In genomic region chr5:42992035-42992570, GRCh38 we compare ENCODE assay signal across 8 cellular contexts. TPM values are rescaled to one million over a fixed set of nuclear protein-coding genes. Genes with fewer than 3 reads are reported as not detected.
DNase-seq lines count a peak whose midpoint lies in the region; ATAC-seq and TF ChIP-seq lines count a peak whose summit lies in the region.

No MANE protein-coding gene starts in this region.

- H3K27ac Mint-ChIP-seq in CD8-positive, alpha-beta T cell: peak overlapping the region; percentile 100
- H3K27ac Mint-ChIP-seq in activated naive CD4-positive, alpha-beta T cell treated with anti-CD3 and anti-CD28 coated beads for 36 hours: peak overlapping the region; percentile 100

- CTCF ChIA-PET in CD8-positive, alpha-beta T cell (lab: Charles Lee): interaction anchor here (0.7 to 10.9 kb wide), 12 partner anchors 16 to 492 kb away, joined by 3 to 114 read pairs (median 22); partner anchors contain the start of genes TMEM267 and ZNF131
- CTCF ChIA-PET in activated naive CD4-positive, alpha-beta T cell treated with anti-CD3 and anti-CD28 coated beads for 36 hours (lab: Charles Lee): interaction anchor here (0.8 to 10.4 kb wide), 7 partner anchors 16 to 492 kb away, joined by 3 to 144 read pairs (median 15); no protein-coding TSS in a partner anchor

- DNase-seq in CD8-positive, alpha-beta T cell: peak; percentile 65 to 87 (median 76)
- DNase-seq in HL-60 (ENCODE audit: low read depth in 1 of 2, low spot score in 1 of 2) (peak; percentile 70 to 96), SIG-M5 (lab: John Stamatoyannopoulos, UW) (peak; percentile 18), heart left ventricle (peak; percentile 89 to 91 (median 90)), prostate gland (ENCODE audit: low spot score) (peak; percentile 79), upper lobe of right lung (peak; percentile 91)
- peak; percentile 86 for DNase-seq in activated naive CD4-positive, alpha-beta T cell treated with anti-CD3 and anti-CD28 coated beads for 36 hours

- peak in 1 of 2 donors; percentile 53 for TF ChIP-seq POLR2A in heart left ventricle (IDR thresholded peaks at IDR 0.05)
- TF ChIP-seq POLR2A in prostate gland (IDR thresholded peaks at IDR 0.05): peak; percentile 46

- peaks cover 61% of the 10 kb centered on the region for H3K4me1 Mint-ChIP-seq in CD8-positive, alpha-beta T cell (ENCODE audit: low read depth)
- peaks cover 35% of the 10 kb centered on the region for H3K4me1 Mint-ChIP-seq in activated naive CD4-positive, alpha-beta T cell treated with anti-CD3 and anti-CD28 coated beads for 36 hours (ENCODE audit: low read depth)

- H3K4me1 ChIP-seq in CD8-positive, alpha-beta T cell (ENCODE audit: insufficient read depth, low read length): peaks cover 47% of the 10 kb centered on the region
- peaks cover 0 to 36% (median 13%) of the 10 kb centered on the region in 12 donors for H3K4me1 ChIP-seq in heart left ventricle
- no peaks in the 10 kb centered on the region for H3K4me1 ChIP-seq in prostate gland (replicated peaks)
- peaks cover 7% of the 10 kb centered on the region for H3K4me1 ChIP-seq in upper lobe of right lung

- H3K4me3 Mint-ChIP-seq in CD8-positive, alpha-beta T cell: peak overlapping the region; percentile 99
- H3K4me3 Mint-ChIP-seq in activated naive CD4-positive, alpha-beta T cell treated with anti-CD3 and anti-CD28 coated beads for 36 hours: peak overlapping the region; percentile 99

- ATAC-seq in CD8-positive, alpha-beta T cell: peak; percentile 24
- ATAC-seq in GM21360 (IDR thresholded peaks at IDR 0.05; ENCODE audit: unreplicated experiment) (peak; percentile 49), heart left ventricle (peak; percentile 74 to 83 (median 80)), upper lobe of right lung (peak; percentile 82)

- no peak for TF ChIP-seq CTCF in CD8-positive, alpha-beta T cell (IDR thresholded peaks at IDR 0.05)
- TF ChIP-seq CTCF in HL-60 (IDR thresholded peaks at IDR 0.05; ENCODE audit: insufficient read depth, low read length): no peak
- TF ChIP-seq CTCF in heart left ventricle (IDR thresholded peaks at IDR 0.05): no peak
- no peak for TF ChIP-seq CTCF in prostate gland (IDR thresholded peaks at IDR 0.05)
- TF ChIP-seq CTCF in upper lobe of right lung (IDR thresholded peaks at IDR 0.05): no peak

- intact Hi-C loops in CD8-positive, alpha-beta T cell (cut with DNase I, micrococcal nuclease): loop anchor here (1.0 to 10.0 kb wide), 11 partner anchors 41 to 1121 kb away; partner anchors contain the start of genes TMEM267 (in 2 of the 2), HMGCS1 (in 1 of the 2), OXCT1 (in 1 of the 2) and RIMOC1 (in 1 of the 2)
- intact Hi-C loops in activated naive CD4-positive, alpha-beta T cell treated with anti-CD3 and anti-CD28 coated beads for 36 hours (cut with micrococcal nuclease): loop anchor here (1.0 to 5.0 kb wide), 2 partner anchors 610 to 1122 kb away; partner anchors contain the start of genes NNT and OXCT1
- intact Hi-C loops in heart left ventricle (cut with DNase I): loop anchor here (1.0 to 10.0 kb wide), 13 partner anchors 17 to 130 kb away; partner anchors contain the start of genes ANXA2R (in 3 of the 10) and ZNF131 (in 1 of the 10)
- intact Hi-C loops in prostate gland (cut with DNase I): loop anchor here (5.0 kb wide), 1 partner anchor 50 kb away; the partner anchor contains the start of gene ANXA2R
- intact Hi-C loops in upper lobe of right lung (cut with DNase I): no loop called here

- H3K27ac ChIP-seq in CD8-positive, alpha-beta T cell (ENCODE audit: low read depth, low read length): peak overlapping the region; percentile 97
- H3K27ac ChIP-seq in HL-60 (replicated peaks) (peak overlapping the region; percentile 98), heart left ventricle (peak overlapping the region; percentile 86 to 99 (median 96)), prostate gland (peak overlapping the region; percentile 90 to 91), upper lobe of right lung (peak overlapping the region; percentile 98)

- H3K36me3 ChIP-seq in CD8-positive, alpha-beta T cell (ENCODE audit: insufficient read depth, low read length): no peaks in the 10 kb centered on the region
- no peaks in the 10 kb centered on the region for H3K36me3 ChIP-seq in heart left ventricle
- no peaks in the 10 kb centered on the region for H3K36me3 ChIP-seq in prostate gland
- no peaks in the 10 kb centered on the region for H3K36me3 ChIP-seq in upper lobe of right lung

- H3K27me3 ChIP-seq in CD8-positive, alpha-beta T cell (ENCODE audit: insufficient read depth, low read length): no peaks in the 10 kb centered on the region
- H3K27me3 ChIP-seq in HL-60 (ENCODE audit: insufficient read depth, poor library complexity, severe bottlenecking) (no peaks in the 10 kb centered on the region), heart left ventricle (peaks cover 8 to 89% (median 48%) of the 10 kb centered on the region in 9 donors), prostate gland (replicated peaks; ENCODE audit: insufficient read depth) (no peaks in the 10 kb centered on the region), upper lobe of right lung (peaks cover 64% of the 10 kb centered on the region)

- peaks cover 43% of the 10 kb centered on the region for H3K36me3 Mint-ChIP-seq in CD8-positive, alpha-beta T cell
- peaks cover 10% of the 10 kb centered on the region for H3K36me3 Mint-ChIP-seq in activated naive CD4-positive, alpha-beta T cell treated with anti-CD3 and anti-CD28 coated beads for 36 hours (ENCODE audit: low read depth)

- H3K27me3 Mint-ChIP-seq in CD8-positive, alpha-beta T cell (ENCODE audit: low read depth): no peaks in the 10 kb centered on the region
- H3K27me3 Mint-ChIP-seq in activated naive CD4-positive, alpha-beta T cell treated with anti-CD3 and anti-CD28 coated beads for 36 hours (ENCODE audit: low read depth): no peaks in the 10 kb centered on the region

- POLR2A ChIA-PET in CD8-positive, alpha-beta T cell (lab: Charles Lee): interaction anchor here (0.9 to 12.1 kb wide), 21 partner anchors 10 to 492 kb away, joined by 3 to 565 read pairs (median 6); partner anchors contain the start of genes ANXA2R, HMGCS1, TMEM267 and ZNF131

- H3K4me3 ChIP-seq in CD8-positive, alpha-beta T cell (ENCODE audit: low read depth, low read length): peak overlapping the region; percentile 92
- H3K4me3 ChIP-seq in HL-60 (replicated peaks; ENCODE audit: insufficient read depth, low read length): peak overlapping the region; percentile 45
- peak overlapping the region; percentile 21 to 77 (median 68) for H3K4me3 ChIP-seq in heart left ventricle
- H3K4me3 ChIP-seq in prostate gland: peak overlapping the region; percentile 40 to 50
- H3K4me3 ChIP-seq in upper lobe of right lung: peak overlapping the region; percentile 56

- no peaks in the 10 kb centered on the region for H3K9me3 ChIP-seq in CD8-positive, alpha-beta T cell (ENCODE audit: low read length)
- no peaks in the 10 kb centered on the region for H3K9me3 ChIP-seq in heart left ventricle
- H3K9me3 ChIP-seq in prostate gland: no peaks in the 10 kb centered on the region
- H3K9me3 ChIP-seq in upper lobe of right lung: no peaks in the 10 kb centered on the region

- no peaks in the 10 kb centered on the region for H3K9me3 Mint-ChIP-seq in CD8-positive, alpha-beta T cell
- peaks cover 5% of the 10 kb centered on the region for H3K9me3 Mint-ChIP-seq in activated naive CD4-positive, alpha-beta T cell treated with anti-CD3 and anti-CD28 coated beads for 36 hours

- WGBS in heart left ventricle, 4 donors: 0 to 5% (median 2%) methylated on average over 25 to 43 of the region's 43 CpGs
- 7% methylated on average over 42 of the region's 43 CpGs for WGBS in prostate gland

RNA-seq across cellular contexts. Expression of gene ANXA2R, which starts 48.0 kb away (rescaled TPM):
- 10 to 100 TPM; 38.2 to 39.5 TPM for total RNA-seq in CD8-positive, alpha-beta T cell
- 1 to 10 TPM; 6.0 to 6.5 TPM for total RNA-seq in activated naive CD4-positive, alpha-beta T cell treated with anti-CD3 and anti-CD28 coated beads for 36 hours
- total RNA-seq in heart left ventricle: 1 to 10 TPM in 7 of 9 donors, under 1 TPM in 2; 0.49 to 2.4 (median 1.4) TPM
- polyA plus RNA-seq in heart left ventricle: 1 to 10 TPM; 1.1 to 2.0 TPM
- 1 to 10 TPM; 4.5 to 5.3 TPM for total RNA-seq in prostate gland
- 4.8 TPM for total RNA-seq in upper lobe of right lung

Comparison
In these comparisons a context has a peak if more than half of its experiments do, and no peak if none do; other contexts are left out.
1. Peak in every context shown above with its lines: DNase-seq, ATAC-seq, H3K4me3 ChIP-seq and H3K27ac ChIP-seq.
2. ATAC-seq: peak in every context shown above with its lines; median percentile 82 in upper lobe of right lung; 80 in heart left ventricle; 49 in GM21360; 24 in CD8-positive, alpha-beta T cell.
3. DNase-seq: peak in every context shown above with its lines; median percentile 91 in upper lobe of right lung; 90 in heart left ventricle; 86 in activated naive CD4-positive, alpha-beta T cell treated with anti-CD3 and anti-CD28 coated beads for 36 hours; 83 in HL-60; 79 in prostate gland; 76 in CD8-positive, alpha-beta T cell; 18 in SIG-M5.